Comparison of ENCODE assay signal across 8 cellular contexts in genomic region chr2:170873035-170873692, GRCh38. TPM values are rescaled to one million over a fixed set of nuclear protein-coding genes. Genes with fewer than 3 reads are reported as not detected.
DNase-seq lines count a peak whose midpoint lies in the region; ATAC-seq and TF ChIP-seq lines count a peak whose summit lies in the region.

No MANE protein-coding gene starts in this region.

- no peaks in the 10 kb centered on the region for H3K36me3 Mint-ChIP-seq in dendritic cell treated with granulocyte-macrophage colony-stimulating factor and Interleukin-4, amounts not matched to agents 40 ng/mL and 50 ng/mL, for 4 days (ENCODE audit: low read depth)

- H3K27ac Mint-ChIP-seq in dendritic cell treated with granulocyte-macrophage colony-stimulating factor and Interleukin-4, amounts not matched to agents 40 ng/mL and 50 ng/mL, for 4 days: peak overlapping the region; percentile 14

- DNase-seq in AG04450 (ENCODE audit: low read depth, low spot score) (peak; percentile 26), NCI-H345 treated with DMSO at 0.1 percent for 48 hours (lab: John Stamatoyannopoulos, UW; ENCODE audit: unreplicated experiment) (peak; percentile 41), right lobe of liver (peak; percentile 77 to 81 (median 79))
- DNase-seq in activated CD4-positive, alpha-beta T cell treated with anti-CD3 and anti-CD28 coated beads for 48 hours: peak; percentile 87
- DNase-seq in stimulated activated CD4-positive, alpha-beta T cell treated with anti-CD3 and anti-CD28 coated beads, Interleukin-4, amount 100 ng/mL, for 48 hours (ENCODE audit: low read depth in 2 of 2): peak; percentile 72 to 75

- peak; percentile 86 for ATAC-seq in GM18517 (IDR thresholded peaks at IDR 0.05; ENCODE audit: unreplicated experiment)
- peak; percentile 62 for ATAC-seq in HG03097 (IDR thresholded peaks at IDR 0.05; ENCODE audit: low FRiP score, unreplicated experiment)
- peak; percentile 97 to 99 (median 98) for ATAC-seq in right lobe of liver

- peaks cover 2% of the 10 kb centered on the region for H3K27me3 Mint-ChIP-seq in dendritic cell treated with granulocyte-macrophage colony-stimulating factor and Interleukin-4, amounts not matched to agents 40 ng/mL and 50 ng/mL, for 4 days

- no peak for TF ChIP-seq POLR2A in right lobe of liver (IDR thresholded peaks at IDR 0.05)

- TF ChIP-seq CTCF in AG04450 (IDR thresholded peaks at IDR 0.05; ENCODE audit: low read depth, low read length) (peak; percentile 97), right lobe of liver (IDR thresholded peaks at IDR 0.05) (peak; percentile 71 to 96 (median 94))

- H3K9me3 Mint-ChIP-seq in dendritic cell treated with granulocyte-macrophage colony-stimulating factor and Interleukin-4, amounts not matched to agents 40 ng/mL and 50 ng/mL, for 4 days: no peaks in the 10 kb centered on the region

- WGBS in right lobe of liver (ENCODE audit: insufficient coverage, low coverage, low lambda C conversion rate, missing lambda C conversion rate): 4% methylated on average over 10 of the region's 13 CpGs

- H3K4me1 Mint-ChIP-seq in dendritic cell treated with granulocyte-macrophage colony-stimulating factor and Interleukin-4, amounts not matched to agents 40 ng/mL and 50 ng/mL, for 4 days (ENCODE audit: low read depth): peaks cover 12% of the 10 kb centered on the region

- H3K36me3 ChIP-seq in right lobe of liver: no peaks in the 10 kb centered on the region

- peak overlapping the region; percentile 71 for H3K4me3 Mint-ChIP-seq in dendritic cell treated with granulocyte-macrophage colony-stimulating factor and Interleukin-4, amounts not matched to agents 40 ng/mL and 50 ng/mL, for 4 days

- H3K4me1 ChIP-seq in right lobe of liver: peaks cover 0 to 3% (median 0%) of the 10 kb centered on the region in 4 donors

- H3K9me3 ChIP-seq in AG04450 (ENCODE audit: control insufficient read depth, insufficient read depth, low read length): no peaks in the 10 kb centered on the region
- H3K9me3 ChIP-seq in right lobe of liver: no peaks in the 10 kb centered on the region

- CTCF ChIA-PET in AG04450 (lab: Charles Lee): interaction anchor here (0.6 to 3.8 kb wide), 34 partner anchors 8 to 1393 kb away, joined by 3 to 34 read pairs (median 3); partner anchors contain the start of genes GAD1 and GORASP2

- H3K27ac ChIP-seq in AG04450 (ENCODE audit: low read depth, low read length) (no peak overlapping the region), right lobe of liver (no peak overlapping the region)

- H3K4me3 ChIP-seq in AG04450 (ENCODE audit: low read depth, low read length) (peak overlapping the region; percentile 31), right lobe of liver (peak overlapping the region in 1 of 3 donors; percentile 17)

- H3K27me3 ChIP-seq in AG04450 (ENCODE audit: control insufficient read depth, insufficient read depth, low read length) (peaks cover 5% of the 10 kb centered on the region), right lobe of liver (no peaks in the 10 kb centered on the region)

- POLR2A ChIA-PET in AG04450 (lab: Yijun Ruan, JAX): no interaction called here

- intact Hi-C loops in dendritic cell treated with granulocyte-macrophage colony-stimulating factor and Interleukin-4, amounts not matched to agents 40 ng/mL and 50 ng/mL, for 4 days (cut with micrococcal nuclease): no loop called here
- intact Hi-C loops in right lobe of liver (cut with DNase I): no loop called here

RNA-seq across cellular contexts. Expression of gene GORASP2, which starts 55.9 kb away (rescaled TPM):
- polyA plus RNA-seq in AG04450 (2011; rRNA removed): 173 and 222 TPM in 2 replicates
- polyA minus RNA-seq in AG04450 (2011; rRNA and poly(A)+ RNA removed): 136 and 137 TPM in 2 replicates
- total RNA-seq in right lobe of liver: 10 to 100 TPM; 32.8 to 47.6 (median 37.6) TPM

RNA-seq across cellular contexts. Expression of gene GAD1, which starts 56.5 kb away (rescaled TPM):
- not detected in 2 replicates for polyA plus RNA-seq in AG04450 (2011; rRNA removed)
- polyA minus RNA-seq in AG04450 (2011; rRNA and poly(A)+ RNA removed): not detected in 2 replicates
- total RNA-seq in right lobe of liver: not detected

Comparison
In these comparisons a context has a peak if more than half of its experiments do, and no peak if none do; other contexts are left out.
1. DNase-seq: peak in every context shown above with its lines; median percentile 87 in activated CD4-positive, alpha-beta T cell treated with anti-CD3 and anti-CD28 coated beads for 48 hours; 79 in right lobe of liver; 74 in stimulated activated CD4-positive, alpha-beta T cell treated with anti-CD3 and anti-CD28 coated beads, Interleukin-4, amount 100 ng/mL, for 48 hours; 41 in NCI-H345 treated with DMSO at 0.1 percent for 48 hours; 26 in AG04450.